ENCODE assay signal across 3 cellular contexts in the genomic region with DNA sequence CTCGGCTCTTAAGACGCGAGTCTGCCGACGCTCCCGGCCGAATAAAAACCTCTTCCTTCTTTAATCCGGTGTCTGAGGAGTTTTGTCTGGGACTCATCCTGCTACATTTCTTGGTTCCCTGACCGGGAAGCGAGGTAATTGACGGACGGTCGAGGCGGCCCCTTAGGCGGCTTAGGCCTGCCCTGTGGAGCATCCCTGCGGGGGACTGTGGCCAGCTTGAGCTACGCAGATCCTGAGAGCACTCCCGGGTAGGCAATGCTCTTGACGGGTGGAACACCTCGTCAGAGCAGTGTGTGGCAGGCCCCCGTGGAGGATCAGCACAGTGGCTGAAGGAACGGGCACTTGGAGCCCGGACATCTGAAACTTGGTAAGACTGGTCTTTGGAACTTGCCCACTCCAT. TPM values are rescaled to one million over a fixed set of nuclear protein-coding genes. Genes with fewer than 3 reads are reported as not detected.
"Had no signal": no experiment of that assay in that cellular context is flagged by ENCODE, and none has a peak within 500 bp of the region (broad histone marks: within the 10 kb centered on the region; RNA-seq: fewer than 3 reads in every experiment).

No MANE protein-coding gene starts in this region.

RNA-seq across cellular contexts. Expression of gene B3GNT7, which starts 5.6 kb away (rescaled TPM):
- total RNA-seq: activated CD4-positive, alpha-beta T cell treated with anti-CD3 and anti-CD28 coated beads, Interleukin-2, amount 10 ng/mL, durations not matched to agents 24 days and 14 days; activated T-helper 1 cell treated with anti-CD3 and anti-CD28 coated beads, Interleukin-12 subunit alpha, Interleukin-12 subunit beta, Interleukin-2, Interleukin-4 antibody, amounts not matched to agents 30 ng/mL and 10 ng/mL and 1 ng/mL, durations not matched to agents 14 hours and 24 hours and 36 hours had no signal
- polyA plus RNA-seq: K562 had no signal
